ENCODE assay signal across 8 cellular contexts in genomic region chr6:42043787-42044475, GRCh38. TPM values are rescaled to one million over a fixed set of nuclear protein-coding genes. Genes with fewer than 3 reads are reported as not detected.
DNase-seq lines count a peak whose midpoint lies in the region; TF ChIP-seq lines count a peak whose summit lies in the region.

No MANE protein-coding gene starts in this region.

- no peaks in the 10 kb centered on the region for H3K27me3 Mint-ChIP-seq in activated naive CD8-positive, alpha-beta T cell treated with anti-CD3 and anti-CD28 coated beads for 36 hours
- peaks cover 15% of the 10 kb centered on the region for H3K27me3 Mint-ChIP-seq in progenitor cell of endocrine pancreas

- peaks cover 3 to 31% of the 10 kb centered on the region in 2 donors for H3K4me1 ChIP-seq in uterus

- H3K27ac ChIP-seq in uterus = peak overlapping the region; percentile 89 to 97

- H3K36me3 Mint-ChIP-seq in activated naive CD8-positive, alpha-beta T cell treated with anti-CD3 and anti-CD28 coated beads for 36 hours = peaks cover 8% of the 10 kb centered on the region
- no peaks in the 10 kb centered on the region for H3K36me3 Mint-ChIP-seq in progenitor cell of endocrine pancreas (ENCODE audit: insufficient read depth)

- peak; percentile 97 for TF ChIP-seq CTCF in progenitor cell of endocrine pancreas (IDR thresholded peaks at IDR 0.05; ENCODE audit: unreplicated experiment)
- peak; percentile 93 to 99 (median 96) for TF ChIP-seq CTCF in uterus (IDR thresholded peaks at IDR 0.05)

- peaks cover 83% of the 10 kb centered on the region for H3K4me1 Mint-ChIP-seq in activated naive CD8-positive, alpha-beta T cell treated with anti-CD3 and anti-CD28 coated beads for 36 hours
- H3K4me1 Mint-ChIP-seq in progenitor cell of endocrine pancreas (ENCODE audit: low read depth) = peaks cover 9% of the 10 kb centered on the region

- no peaks in the 10 kb centered on the region for H3K36me3 ChIP-seq in uterus

- H3K27ac Mint-ChIP-seq in activated naive CD8-positive, alpha-beta T cell treated with anti-CD3 and anti-CD28 coated beads for 36 hours = peak overlapping the region; percentile 95
- H3K27ac Mint-ChIP-seq in progenitor cell of endocrine pancreas = peak overlapping the region; percentile 59

- no peak for TF ChIP-seq POLR2A in uterus (IDR thresholded peaks at IDR 0.05)

- H3K9me3 ChIP-seq in uterus = no peaks in the 10 kb centered on the region

- H3K4me3 Mint-ChIP-seq in activated naive CD8-positive, alpha-beta T cell treated with anti-CD3 and anti-CD28 coated beads for 36 hours = peak overlapping the region; percentile 79
- no peak overlapping the region for H3K4me3 Mint-ChIP-seq in progenitor cell of endocrine pancreas (ENCODE audit: low read depth)

- H3K9me3 Mint-ChIP-seq in activated naive CD8-positive, alpha-beta T cell treated with anti-CD3 and anti-CD28 coated beads for 36 hours = no peaks in the 10 kb centered on the region
- no peaks in the 10 kb centered on the region for H3K9me3 Mint-ChIP-seq in progenitor cell of endocrine pancreas (ENCODE audit: low read depth)

- DNase-seq in DMS153 (lab: John Stamatoyannopoulos, UW) (peak; percentile 54), HCEC 1CT (peak; percentile 79), NCI-H1417 (lab: John Stamatoyannopoulos, UW) (peak; percentile 74 to 87 (median 83)), SW 1271 (lab: John Stamatoyannopoulos, UW) (peak; percentile 23 to 80), cardiac septum (ENCODE audit: low spot score) (peak; percentile 95), progenitor cell of endocrine pancreas (ENCODE audit: low spot score, unreplicated experiment) (peak; percentile 89), uterus (peak; percentile 84 to 90)
- peak; percentile 92 for DNase-seq in activated naive CD8-positive, alpha-beta T cell treated with anti-CD3 and anti-CD28 coated beads for 36 hours

- H3K27me3 ChIP-seq in uterus = no peaks in the 10 kb centered on the region

- H3K4me3 ChIP-seq in uterus = no peak overlapping the region

- intact Hi-C loops in cardiac septum (cut with DNase I) (loop anchor here (1.0 to 10.0 kb wide), 6 partner anchors 107 to 439 kb away; partner anchors contain the start of genes BYSL, MED20 and PRICKLE4), uterus (cut with DNase I; ENCODE audit: low total_unique reads) (loop anchor here (10.0 kb wide), 1 partner anchor 109 kb away; no protein-coding TSS in a partner anchor)

RNA-seq across cellular contexts. Expression of gene TAF8, which starts 6.4 kb away (rescaled TPM):
- total RNA-seq in activated naive CD8-positive, alpha-beta T cell treated with anti-CD3 and anti-CD28 coated beads for 36 hours = 10 to 100 TPM; 40.4 to 45.1 TPM
- 22.3 TPM for total RNA-seq in cardiac septum
- total RNA-seq in progenitor cell of endocrine pancreas = 38.9 and 40.4 TPM in 2 replicates
- 10 to 100 TPM; 16.0 to 45.6 (median 37.5) TPM for total RNA-seq in uterus
